ENCODE assay signal across 1 cellular context in the genomic region with DNA sequence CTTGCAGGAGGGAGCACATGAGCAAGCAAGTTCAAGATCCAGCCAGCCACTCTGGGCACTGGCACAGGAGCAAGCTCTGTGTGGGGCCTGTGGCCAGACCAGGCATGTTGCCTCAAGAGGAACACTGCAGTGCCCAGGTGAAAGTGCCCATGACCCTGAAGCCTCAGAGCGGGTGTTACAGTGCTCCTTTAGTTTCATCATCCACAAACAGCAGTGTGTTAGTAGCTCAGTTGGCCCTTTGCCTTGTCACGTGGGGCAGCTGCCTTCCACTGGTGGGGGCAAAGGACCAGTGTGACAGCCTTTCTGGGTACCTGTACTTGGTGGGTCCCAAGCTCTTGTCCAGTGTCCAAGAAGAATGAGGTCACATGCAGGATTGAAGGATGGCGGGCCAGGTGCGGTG.
TF ChIP-seq lines count a peak whose summit lies in the region.

No MANE protein-coding gene starts in this region.

TF ChIP-seq in liver, 16 proteins besides CTCF, POLR2A, EP300 and RAD21 (continued from another document):
- TF ChIP-seq, protein P1, sequence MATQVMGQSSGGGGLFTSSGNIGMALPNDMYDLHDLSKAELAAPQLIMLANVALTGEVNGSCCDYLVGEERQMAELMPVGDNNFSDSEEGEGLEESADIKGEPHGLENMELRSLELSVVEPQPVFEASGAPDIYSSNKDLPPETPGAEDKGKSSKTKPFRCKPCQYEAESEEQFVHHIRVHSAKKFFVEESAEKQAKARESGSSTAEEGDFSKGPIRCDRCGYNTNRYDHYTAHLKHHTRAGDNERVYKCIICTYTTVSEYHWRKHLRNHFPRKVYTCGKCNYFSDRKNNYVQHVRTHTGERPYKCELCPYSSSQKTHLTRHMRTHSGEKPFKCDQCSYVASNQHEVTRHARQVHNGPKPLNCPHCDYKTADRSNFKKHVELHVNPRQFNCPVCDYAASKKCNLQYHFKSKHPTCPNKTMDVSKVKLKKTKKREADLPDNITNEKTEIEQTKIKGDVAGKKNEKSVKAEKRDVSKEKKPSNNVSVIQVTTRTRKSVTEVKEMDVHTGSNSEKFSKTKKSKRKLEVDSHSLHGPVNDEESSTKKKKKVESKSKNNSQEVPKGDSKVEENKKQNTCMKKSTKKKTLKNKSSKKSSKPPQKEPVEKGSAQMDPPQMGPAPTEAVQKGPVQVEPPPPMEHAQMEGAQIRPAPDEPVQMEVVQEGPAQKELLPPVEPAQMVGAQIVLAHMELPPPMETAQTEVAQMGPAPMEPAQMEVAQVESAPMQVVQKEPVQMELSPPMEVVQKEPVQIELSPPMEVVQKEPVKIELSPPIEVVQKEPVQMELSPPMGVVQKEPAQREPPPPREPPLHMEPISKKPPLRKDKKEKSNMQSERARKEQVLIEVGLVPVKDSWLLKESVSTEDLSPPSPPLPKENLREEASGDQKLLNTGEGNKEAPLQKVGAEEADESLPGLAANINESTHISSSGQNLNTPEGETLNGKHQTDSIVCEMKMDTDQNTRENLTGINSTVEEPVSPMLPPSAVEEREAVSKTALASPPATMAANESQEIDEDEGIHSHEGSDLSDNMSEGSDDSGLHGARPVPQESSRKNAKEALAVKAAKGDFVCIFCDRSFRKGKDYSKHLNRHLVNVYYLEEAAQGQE (IDR thresholded peaks at IDR 0.05) = no peak
- TF ChIP-seq FOXA1 (IDR thresholded peaks at IDR 0.05) = no peak
- TF ChIP-seq HNF4A (conservative IDR thresholded peaks at IDR 0.05) = peak; percentile 66 to 87
- TF ChIP-seq YY1 (IDR thresholded peaks at IDR 0.05) = peak; percentile 54
- TF ChIP-seq ATF3 (IDR thresholded peaks at IDR 0.05) = peak; percentile 94
- TF ChIP-seq GABPA (IDR thresholded peaks at IDR 0.05 in 1 of 2, conservative IDR thresholded peaks at IDR 0.05 in 1 of 2) = peak in 1 of 2 donors; percentile 50
- peak; percentile 59 for TF ChIP-seq SP1 (IDR thresholded peaks at IDR 0.05)
- peak; percentile 90 to 94 for TF ChIP-seq RXRA (IDR thresholded peaks at IDR 0.05)
- TF ChIP-seq ZBTB33 (IDR thresholded peaks at IDR 0.05) = peak; percentile 58
- no peak for TF ChIP-seq HNF4G (IDR thresholded peaks at IDR 0.05)
- no peak for TF ChIP-seq TAF1 (conservative IDR thresholded peaks at IDR 0.05)
- TF ChIP-seq, protein P2, sequence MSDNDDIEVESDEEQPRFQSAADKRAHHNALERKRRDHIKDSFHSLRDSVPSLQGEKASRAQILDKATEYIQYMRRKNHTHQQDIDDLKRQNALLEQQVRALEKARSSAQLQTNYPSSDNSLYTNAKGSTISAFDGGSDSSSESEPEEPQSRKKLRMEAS (IDR thresholded peaks at IDR 0.05) = peak; percentile 80
- TF ChIP-seq FOXA2 (IDR thresholded peaks at IDR 0.05) = peak; percentile 82
- peak; percentile 53 for TF ChIP-seq NR2F2 (IDR thresholded peaks at IDR 0.05)
